8 cellular contexts compared by ENCODE assay signal in genomic region chr1:85707990-85708825, GRCh38.
A peak's percentile ranks its signal among the peaks of the same experiment; 100 is the strongest.
DNase-seq lines count a peak whose midpoint lies in the region; ATAC-seq and TF ChIP-seq lines count a peak whose summit lies in the region.

A gene with protein sequence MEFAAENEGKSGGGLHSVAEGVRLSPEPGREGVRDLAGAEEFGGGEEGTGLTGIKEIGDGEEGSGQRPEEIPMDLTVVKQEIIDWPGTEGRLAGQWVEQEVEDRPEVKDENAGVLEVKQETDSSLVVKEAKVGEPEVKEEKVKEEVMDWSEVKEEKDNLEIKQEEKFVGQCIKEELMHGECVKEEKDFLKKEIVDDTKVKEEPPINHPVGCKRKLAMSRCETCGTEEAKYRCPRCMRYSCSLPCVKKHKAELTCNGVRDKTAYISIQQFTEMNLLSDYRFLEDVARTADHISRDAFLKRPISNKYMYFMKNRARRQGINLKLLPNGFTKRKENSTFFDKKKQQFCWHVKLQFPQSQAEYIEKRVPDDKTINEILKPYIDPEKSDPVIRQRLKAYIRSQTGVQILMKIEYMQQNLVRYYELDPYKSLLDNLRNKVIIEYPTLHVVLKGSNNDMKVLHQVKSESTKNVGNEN (minus strand): TSS chr1:85708433. CDS start chr1:85708284, 149 bp downstream.

- DNase-seq in NCI-H524 treated with DMSO at 0.1 percent for 48 hours (lab: John Stamatoyannopoulos, UW): peak; percentile 73
- peak; percentile 91 for DNase-seq in activated CD4-positive, alpha-beta T cell treated with anti-CD3 and anti-CD28 coated beads for 48 hours
- DNase-seq in cortex of kidney (lab: John Stamatoyannopoulos, UW): peak; percentile 49
- DNase-seq in left kidney (ENCODE audit: low read depth, low spot score): peak; percentile 98
- peak; percentile 91 for DNase-seq in stimulated activated CD4-positive, alpha-beta T cell treated with anti-CD3 and anti-CD28 coated beads, Interleukin-1b, Interleukin-23, amount 100 ng/mL, for 48 hours

- peak; percentile 89 for ATAC-seq in GM19324 (IDR thresholded peaks at IDR 0.05; ENCODE audit: low FRiP score, unreplicated experiment)
- peak; percentile 85 for ATAC-seq in HG03460 (IDR thresholded peaks at IDR 0.05; ENCODE audit: unreplicated experiment)

- H3K27ac ChIP-seq in C4-2B: peak within 1 kb of the TSS; percentile 75

- TF ChIP-seq CTCF in C4-2B (conservative IDR thresholded peaks at IDR 0.05): peak; percentile 53

Comparison
In these comparisons a context has a peak if more than half of its experiments do, and no peak if none do; other contexts are left out.
1. Peak in every context shown above with its lines: DNase-seq, ATAC-seq and H3K27ac ChIP-seq.